ENCODE assay signal across 8 cellular contexts in genomic region chr1:179121159-179121938, GRCh38. TPM values are rescaled to one million over a fixed set of nuclear protein-coding genes. Genes with fewer than 3 reads are reported as not detected.
DNase-seq lines count a peak whose midpoint lies in the region; ATAC-seq and TF ChIP-seq lines count a peak whose summit lies in the region.

No MANE protein-coding gene starts in this region.

- TF ChIP-seq CTCF in LNCAP (IDR thresholded peaks at IDR 0.05) (peak; percentile 82), gastroesophageal sphincter (IDR thresholded peaks at IDR 0.05) (peak; percentile 46 to 74 (median 60)), psoas muscle (IDR thresholded peaks at IDR 0.05) (peak; percentile 62)

- intact Hi-C loops in psoas muscle (cut with DNase I) = loop anchor here (2.0 to 10.0 kb wide), 3 partner anchors 71 to 173 kb away; partner anchors contain the start of gene SOAT1 (in 1 of the 2)

- H3K9me3 ChIP-seq in gastroesophageal sphincter = no peaks in the 10 kb centered on the region
- no peaks in the 10 kb centered on the region for H3K9me3 ChIP-seq in psoas muscle

- H3K4me3 ChIP-seq in gastroesophageal sphincter (no peak overlapping the region), psoas muscle (no peak overlapping the region)

- no peak for ATAC-seq in gastroesophageal sphincter
- ATAC-seq in psoas muscle = peak in 2 of 4 donors; percentile 53 to 79
- no peak for ATAC-seq in GM19035 (IDR thresholded peaks at IDR 0.05; ENCODE audit: unreplicated experiment)
- no peak for ATAC-seq in HG02885 (IDR thresholded peaks at IDR 0.05; ENCODE audit: poor library complexity, unreplicated experiment)
- ATAC-seq in GM18909 (IDR thresholded peaks at IDR 0.05; ENCODE audit: poor library complexity, unreplicated experiment) = no peak

- DNase-seq in EL = peak; percentile 58
- peak; percentile 32 to 50 for DNase-seq in activated CD4-positive, alpha-beta T cell treated with anti-CD3 and anti-CD28 coated beads, Interleukin-2, amount 50 U/mL, for 4 hours
- no peak for DNase-seq in psoas muscle

- H3K4me1 ChIP-seq in gastroesophageal sphincter (peaks cover 0 to 9% (median 0%) of the 10 kb centered on the region in 3 donors), psoas muscle (no peaks in the 10 kb centered on the region)

- H3K27me3 ChIP-seq in gastroesophageal sphincter (no peaks in the 10 kb centered on the region), psoas muscle (ENCODE audit: insufficient read depth in 3 of 3, low read length in 2 of 3) (no peaks in the 10 kb centered on the region)

- TF ChIP-seq EP300 in gastroesophageal sphincter (IDR thresholded peaks at IDR 0.05) = no peak

- H3K36me3 ChIP-seq in gastroesophageal sphincter (peaks cover 0 to 60% of the 10 kb centered on the region in 2 donors), psoas muscle (ENCODE audit: insufficient read depth in 1 of 2, low read depth in 1 of 2) (peaks cover 13 to 62% of the 10 kb centered on the region in 2 donors)

- WGBS in gastroesophageal sphincter (ENCODE audit: low coverage in 1 of 2), 2 donors = 82 to 86% methylated on average over 7 of the region's 7 CpGs
- WGBS in psoas muscle, 3 donors = 84 to 88% (median 86%) methylated on average over 7 of the region's 7 CpGs

- no peak for TF ChIP-seq POLR2A in gastroesophageal sphincter (IDR thresholded peaks at IDR 0.05)

- H3K27ac ChIP-seq in gastroesophageal sphincter = no peak overlapping the region
- H3K27ac ChIP-seq in psoas muscle = no peak overlapping the region

RNA-seq across cellular contexts. Expression of gene TOR3A, which starts 39.5 kb away (rescaled TPM):
- 10 to 100 TPM; 17.8 to 40.5 (median 31.4) TPM for total RNA-seq in gastroesophageal sphincter
- 10 to 100 TPM; 16.5 to 36.0 (median 24.9) TPM for total RNA-seq in psoas muscle
- polyA plus RNA-seq in psoas muscle = 10 to 100 TPM; 13.5 to 23.4 (median 16.2) TPM

Comparison
In these comparisons a context has a peak if more than half of its experiments do, and no peak if none do; other contexts are left out.
1. DNase-seq: peak in EL (single experiment) and activated CD4-positive, alpha-beta T cell treated with anti-CD3 and anti-CD28 coated beads, Interleukin-2, amount 50 U/mL, for 4 hours (2 of 2); none in psoas muscle (0 of 2).
2. Peak in every context shown above with its lines, with median percentiles within 50 percentile points of each other: CTCF ChIP-seq.